Comparison of ENCODE assay signal across 8 cellular contexts in the genomic region with DNA sequence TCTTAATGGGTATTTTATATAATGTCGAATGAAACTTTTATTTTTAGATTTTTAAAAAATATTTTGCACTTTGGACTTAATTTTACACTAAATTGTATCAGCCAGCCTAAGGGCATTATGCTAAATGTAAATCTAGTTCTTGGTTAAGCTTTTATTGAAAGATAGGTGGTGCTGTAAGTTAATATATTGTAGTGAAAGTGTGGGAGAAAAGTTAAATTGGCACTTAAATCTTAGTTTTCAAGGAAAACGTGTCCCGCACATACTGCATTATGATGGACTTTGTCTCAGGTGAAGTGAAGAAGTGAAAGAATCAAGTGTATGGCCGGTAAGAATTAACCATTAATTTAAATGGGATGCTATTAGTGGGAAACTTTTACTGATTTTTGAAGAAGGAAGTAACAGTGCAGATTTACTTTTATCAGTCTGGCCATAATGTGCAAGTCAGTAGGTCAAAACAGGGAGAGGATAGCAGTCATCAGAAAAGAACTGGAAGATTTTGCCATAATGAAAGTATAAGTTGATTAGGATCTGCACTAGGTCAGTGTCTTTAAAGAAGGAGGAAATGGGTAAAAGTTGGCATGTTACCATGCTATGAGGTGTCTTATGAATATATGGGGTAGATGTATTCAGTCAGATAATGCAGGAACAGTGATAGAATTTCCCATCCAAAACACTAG.
DNase-seq lines count a peak whose midpoint lies in the region; ATAC-seq, FAIRE-seq and TF ChIP-seq lines count a peak whose summit lies in the region.

No MANE protein-coding gene starts in this region.

- TF ChIP-seq CTCF in GM10266 (IDR thresholded peaks at IDR 0.05; ENCODE audit: control insufficient read depth, insufficient read depth, low read depth, missing control alignments) (peak; percentile 40), pancreas (IDR thresholded peaks at IDR 0.05) (peak in 2 of 4 donors; percentile 24 to 26)

- no peaks in the 10 kb centered on the region for H3K9me3 ChIP-seq in pancreas

- no peak overlapping the region for H3K27ac ChIP-seq in pancreas

- H3K36me3 ChIP-seq in pancreas: no peaks in the 10 kb centered on the region

- peak; percentile 75 for FAIRE-seq in pancreas (lab: Jason Lieb, UNC)

- H3K4me1 ChIP-seq in pancreas: peaks cover 6 to 18% (median 17%) of the 10 kb centered on the region in 3 donors

- intact Hi-C loops in pancreas (cut with DNase I): loop anchor here in 2 of 3 donors (10.0 kb wide), 2 partner anchors 397 to 407 kb away; no protein-coding TSS in a partner anchor

- no peak for DNase-seq in GM10266 (ENCODE audit: extremely low spot score)
- DNase-seq in NOMO-1 treated with DMSO at 0.1 percent for 48 hours (lab: John Stamatoyannopoulos, UW; ENCODE audit: unreplicated experiment): peak; percentile 82
- peak; percentile 46 for DNase-seq in dedifferentiated amniotic fluid mesenchymal stem cell (ENCODE audit: extremely low spot score)
- DNase-seq in pancreas: no peak
- no peak for DNase-seq in OCI-M2 (lab: John Stamatoyannopoulos, UW; ENCODE audit: unreplicated experiment)
- no peak for DNase-seq in COLO668 (lab: John Stamatoyannopoulos, UW; ENCODE audit: unreplicated experiment)
- no peak for DNase-seq in NCI-H2107 (lab: John Stamatoyannopoulos, UW)
- no peak for DNase-seq in islet precursor cell

- H3K27me3 ChIP-seq in pancreas: no peaks in the 10 kb centered on the region

- peak; percentile 69 to 91 (median 86) for ATAC-seq in pancreas

- 12% methylated on average over 4 of the region's 4 CpGs for WGBS in pancreas, 2 donors

- no peak overlapping the region for H3K4me3 ChIP-seq in pancreas

Comparison
In these comparisons a context has a peak if more than half of its experiments do, and no peak if none do; other contexts are left out.
1. DNase-seq: peak in NOMO-1 treated with DMSO at 0.1 percent for 48 hours (single experiment) and dedifferentiated amniotic fluid mesenchymal stem cell (single experiment); none in GM10266 (single experiment), pancreas (0 of 6), OCI-M2 (single experiment), COLO668 (single experiment), NCI-H2107 (single experiment) and islet precursor cell (single experiment).